Comparison of ENCODE assay signal across 20 cellular contexts in the genomic region with DNA sequence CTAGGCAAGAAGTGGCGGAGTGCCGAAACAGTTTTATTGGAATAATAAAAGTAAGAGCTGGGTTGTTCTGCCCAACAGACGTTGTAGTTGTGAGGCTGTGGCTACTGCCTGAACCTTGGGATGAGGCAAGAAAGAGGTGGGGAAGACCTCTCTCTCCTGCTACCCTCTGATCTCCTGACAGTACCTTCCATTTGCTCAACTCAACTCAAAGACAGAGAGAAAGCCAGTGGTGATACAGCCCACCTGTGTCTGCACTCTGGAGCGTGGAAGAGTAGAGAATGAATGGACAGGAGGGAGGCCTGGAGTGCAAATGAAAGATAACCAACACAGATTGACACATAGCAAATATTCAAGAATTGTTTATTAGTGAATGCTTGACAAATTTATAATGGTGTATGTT.
A peak's percentile ranks its signal among the peaks of the same experiment; 100 is the strongest.
DNase-seq lines count a peak whose midpoint lies in the region; ATAC-seq and TF ChIP-seq lines count a peak whose summit lies in the region.
"Had no signal": no experiment of that assay in that cellular context is flagged by ENCODE, and none has a peak within 500 bp of the region (broad histone marks: within the 10 kb centered on the region; RNA-seq: fewer than 3 reads in every experiment).

No MANE protein-coding gene starts in this region.

- CTCF ChIA-PET in mammary epithelial cell (lab: Charles Lee; ENCODE audit: low non-redundant PET): no interaction called here

- no peak for TF ChIP-seq POLR2A in breast epithelium (IDR thresholded peaks at IDR 0.05)

- peak; percentile 55 for DNase-seq in activated CD4-positive, alpha-beta T cell treated with anti-CD3 and anti-CD28 coated beads, Interleukin-2, amount 10 ng/mL, durations not matched to agents 24 days and 14 days
- no peak for DNase-seq in activated CD4-positive, alpha-beta T cell treated with anti-CD3 and anti-CD28 coated beads, Interleukin-2, amount 50 U/mL, for 1 hour
- no peak for DNase-seq in activated T-cell treated with anti-CD3 and anti-CD28 coated beads, Interleukin-2, amount 50 U/mL, for 72 hours
- DNase-seq in activated T-cell treated with anti-CD3 and anti-CD28 coated beads for 4 hours (no peak), mammary epithelial cell (no peak), breast epithelium (ENCODE audit: low spot score in 2 of 2) (no peak), GF-D8 (lab: John Stamatoyannopoulos, UW) (no peak)
- DNase-seq: Caco-2; CD4-positive, CD25-positive, alpha-beta regulatory T cell; CD8-positive, alpha-beta T cell; DMS153; DND-41; GM23248; H7; HCEC 1CT had no signal

- H3K4me1 Mint-ChIP-seq in activated CD4-positive, alpha-beta T cell treated with anti-CD3 and anti-CD28 coated beads, Interleukin-2, amount 10 ng/mL, durations not matched to agents 24 days and 14 days: no peaks in the 10 kb centered on the region
- no peaks in the 10 kb centered on the region for H3K4me1 Mint-ChIP-seq in activated T-cell treated with anti-CD3 and anti-CD28 coated beads, Interleukin-2, amount 50 U/mL, for 72 hours (ENCODE audit: low read depth)
- H3K4me1 Mint-ChIP-seq: B cell; CD4-positive, CD25-positive, alpha-beta regulatory T cell had no signal

- intact Hi-C loops in activated CD4-positive, alpha-beta T cell treated with anti-CD3 and anti-CD28 coated beads, Interleukin-2, amount 10 ng/mL, durations not matched to agents 24 days and 14 days (cut with micrococcal nuclease): loop anchor here (5.0 kb wide), 1 partner anchor 812 kb away; no protein-coding TSS in a partner anchor
- intact Hi-C loops in mammary epithelial cell (cut with micrococcal nuclease): no loop called here
- intact Hi-C loops in breast epithelium (cut with DNase I; ENCODE audit: low total_unique reads): no loop called here

- TF ChIP-seq CTCF in mammary epithelial cell (conservative IDR thresholded peaks at IDR 0.05 in 1 of 2, IDR thresholded peaks at IDR 0.05 in 1 of 2; ENCODE audit: extremely low read depth in 1 of 2, insufficient read depth in 1 of 2, low read depth in 1 of 2, low read length in 2 of 2) (no peak), breast epithelium (IDR thresholded peaks at IDR 0.05) (no peak)

- H3K9ac ChIP-seq in mammary epithelial cell (ENCODE audit: insufficient read depth, low read length): no peak overlapping the region
- H3K9ac ChIP-seq: BLaER1, GM23248 had no signal

- H3K4me2 ChIP-seq in mammary epithelial cell (ENCODE audit: insufficient read depth, low read depth, low read length): no peak overlapping the region
- H3K4me2 ChIP-seq: BLaER1 had no signal

- peak in 1 of 2 donors; percentile 18 for ATAC-seq in activated T-cell treated with anti-CD3 and anti-CD28 coated beads, Interleukin-2, amount 50 U/mL, for 72 hours (replicated peaks in 1 of 2)
- ATAC-seq: CD8-positive, alpha-beta T cell; GM12878 had no signal

- no peaks in the 10 kb centered on the region for H3K36me3 ChIP-seq in mammary epithelial cell (ENCODE audit: insufficient read depth, low read length)
- no peaks in the 10 kb centered on the region for H3K36me3 ChIP-seq in breast epithelium
- H3K36me3 ChIP-seq: BLaER1 had no signal

- no peaks in the 10 kb centered on the region for H4K20me1 ChIP-seq in mammary epithelial cell (ENCODE audit: insufficient read depth, low read length)
- H4K20me1 ChIP-seq: BLaER1 had no signal

- H3K4me1 ChIP-seq in mammary epithelial cell (ENCODE audit: insufficient read depth, low read length): no peaks in the 10 kb centered on the region
- no peaks in the 10 kb centered on the region for H3K4me1 ChIP-seq in breast epithelium
- H3K4me1 ChIP-seq: BLaER1, Caco-2 had no signal

- H2AFZ ChIP-seq in mammary epithelial cell (ENCODE audit: low read depth, low read length): peak overlapping the region; percentile 55
- H2AFZ ChIP-seq: GM23248 had no signal

- WGBS in mammary epithelial cell (ENCODE audit: low coverage, missing lambda C conversion rate): 82% methylated on average over 4 of the region's 4 CpGs

- no TSS peak for BruUV-seq in mammary epithelial cell (replicated peaks; lab: Mats Ljungman, UMichigan)

- H3K4me3 Mint-ChIP-seq in activated CD4-positive, alpha-beta T cell treated with anti-CD3 and anti-CD28 coated beads, Interleukin-2, amount 10 ng/mL, durations not matched to agents 24 days and 14 days: no peak overlapping the region
- no peak overlapping the region for H3K4me3 Mint-ChIP-seq in activated T-cell treated with anti-CD3 and anti-CD28 coated beads, Interleukin-2, amount 50 U/mL, for 72 hours
- H3K4me3 Mint-ChIP-seq: B cell; CD4-positive, CD25-positive, alpha-beta regulatory T cell; CD8-positive, alpha-beta T cell had no signal

- H3K36me3 Mint-ChIP-seq in activated CD4-positive, alpha-beta T cell treated with anti-CD3 and anti-CD28 coated beads, Interleukin-2, amount 10 ng/mL, durations not matched to agents 24 days and 14 days (ENCODE audit: low read depth): no peaks in the 10 kb centered on the region
- no peaks in the 10 kb centered on the region for H3K36me3 Mint-ChIP-seq in activated T-cell treated with anti-CD3 and anti-CD28 coated beads, Interleukin-2, amount 50 U/mL, for 72 hours (ENCODE audit: insufficient read depth in 2 of 2)
- H3K36me3 Mint-ChIP-seq: CD4-positive, CD25-positive, alpha-beta regulatory T cell; CD8-positive, alpha-beta T cell had no signal

- H3K27ac ChIP-seq in mammary epithelial cell (ENCODE audit: insufficient read depth, low read depth, low read length) (no peak overlapping the region), breast epithelium (no peak overlapping the region)
- H3K27ac ChIP-seq: 22Rv1, BLaER1, C4-2B, GM23248 had no signal

- in situ Hi-C loops in mammary epithelial cell (cut with MboI; ENCODE audit: low sequenced_read_pairs in 2 of 2): no loop called here

- no peaks in the 10 kb centered on the region for H3K9me3 Mint-ChIP-seq in activated CD4-positive, alpha-beta T cell treated with anti-CD3 and anti-CD28 coated beads, Interleukin-2, amount 10 ng/mL, durations not matched to agents 24 days and 14 days
- peaks cover 2 to 4% of the 10 kb centered on the region in 2 donors for H3K9me3 Mint-ChIP-seq in activated T-cell treated with anti-CD3 and anti-CD28 coated beads, Interleukin-2, amount 50 U/mL, for 72 hours
- H3K9me3 Mint-ChIP-seq: CD8-positive, alpha-beta T cell had no signal

- H3K27me3 ChIP-seq in mammary epithelial cell (ENCODE audit: insufficient read depth, low read length) (no peaks in the 10 kb centered on the region), breast epithelium (no peaks in the 10 kb centered on the region)
- H3K27me3 ChIP-seq: BLaER1 had no signal

- H3K4me3 ChIP-seq in mammary epithelial cell (replicated peaks in 1 of 3; ENCODE audit: insufficient read depth in 1 of 3, low read depth in 2 of 3, low read length in 3 of 3): no peak overlapping the region
- no peak overlapping the region for H3K4me3 ChIP-seq in breast epithelium
- H3K4me3 ChIP-seq: BLaER1, GM12878, GM23248 had no signal

- no peaks in the 10 kb centered on the region for H3K79me2 ChIP-seq in mammary epithelial cell (ENCODE audit: insufficient read depth, low read length)

- dilution Hi-C loops in mammary epithelial cell (cut with HindIII; ENCODE audit: low sequenced_read_pairs): no loop called here

- no peak overlapping the region for H3K27ac Mint-ChIP-seq in activated CD4-positive, alpha-beta T cell treated with anti-CD3 and anti-CD28 coated beads, Interleukin-2, amount 10 ng/mL, durations not matched to agents 24 days and 14 days
- peak overlapping the region; percentile 36 for H3K27ac Mint-ChIP-seq in activated T-cell treated with anti-CD3 and anti-CD28 coated beads, Interleukin-2, amount 50 U/mL, for 72 hours
- H3K27ac Mint-ChIP-seq: B cell; CD4-positive, CD25-positive, alpha-beta regulatory T cell; CD8-positive, alpha-beta T cell had no signal

- no peaks in the 10 kb centered on the region for H3K9me3 ChIP-seq in mammary epithelial cell (replicated peaks; ENCODE audit: insufficient read depth, low read length)
- no peaks in the 10 kb centered on the region for H3K9me3 ChIP-seq in breast epithelium
- H3K9me3 ChIP-seq: BLaER1, Caco-2 had no signal

- no peaks in the 10 kb centered on the region for H3K27me3 Mint-ChIP-seq in activated CD4-positive, alpha-beta T cell treated with anti-CD3 and anti-CD28 coated beads, Interleukin-2, amount 10 ng/mL, durations not matched to agents 24 days and 14 days
- peaks cover 7% of the 10 kb centered on the region for H3K27me3 Mint-ChIP-seq in activated T-cell treated with anti-CD3 and anti-CD28 coated beads, Interleukin-2, amount 50 U/mL, for 72 hours (ENCODE audit: low read depth)
- H3K27me3 Mint-ChIP-seq: B cell; CD4-positive, CD25-positive, alpha-beta regulatory T cell had no signal
